In the genomic region with DNA sequence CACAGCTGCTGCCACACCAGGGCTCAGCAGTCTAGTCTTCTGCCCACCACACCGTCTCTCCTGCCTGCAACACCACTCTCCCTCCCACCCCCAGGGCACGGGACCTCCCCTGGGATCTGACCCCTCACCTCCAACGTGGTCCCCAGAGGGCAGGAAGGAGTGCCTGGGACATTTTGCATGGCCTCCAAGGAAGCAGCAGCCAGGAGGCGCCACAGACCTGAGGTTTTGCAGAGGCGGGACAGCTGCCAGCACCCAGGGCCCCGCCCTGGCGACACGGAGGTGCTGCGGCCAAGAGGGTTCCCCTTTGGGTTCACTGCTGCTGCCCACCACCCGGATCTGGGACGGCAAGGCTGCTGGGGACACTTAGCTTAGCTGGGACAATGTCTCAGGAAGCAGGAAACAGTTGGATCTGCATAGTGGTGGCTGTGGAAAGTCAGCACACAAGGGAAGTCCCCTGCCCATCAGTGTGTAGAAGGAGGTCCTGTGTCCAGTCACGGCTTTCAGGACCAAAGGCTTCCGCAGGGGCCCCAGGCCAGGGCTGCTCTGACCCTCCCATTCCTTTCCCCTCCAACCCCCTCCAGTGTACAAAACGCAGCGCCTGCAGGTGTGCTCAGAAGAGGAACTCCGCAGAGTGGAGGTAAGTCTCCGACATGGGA, we compare ENCODE assay signal across 10 cellular contexts. TPM values are rescaled to one million over a fixed set of nuclear protein-coding genes. Genes with fewer than 3 reads are reported as not detected.
DNase-seq lines count a peak whose midpoint lies in the region; ATAC-seq and TF ChIP-seq lines count a peak whose summit lies in the region.
"Had no signal": no experiment of that assay in that cellular context is flagged by ENCODE, and none has a peak within 500 bp of the region (broad histone marks: within the 10 kb centered on the region; RNA-seq: fewer than 3 reads in every experiment).

No MANE protein-coding gene starts in this region.

- DNase-seq in GM13977 (ENCODE audit: low spot score): no peak
- DNase-seq in OCI-M1 (lab: John Stamatoyannopoulos, UW): peak; percentile 29
- DNase-seq in stimulated activated CD4-positive, alpha-beta T cell treated with anti-CD3 and anti-CD28 coated beads, Interleukin-2, amount 100 ng/mL, for 48 hours: peak; percentile 26 to 27
- no peak for DNase-seq in SW 1271 (lab: John Stamatoyannopoulos, UW)

- ATAC-seq in esophagus mucosa: peak; percentile 55
- ATAC-seq in HG03439 (IDR thresholded peaks at IDR 0.05; ENCODE audit: unreplicated experiment): no peak
- no peak for ATAC-seq in GM18502 (IDR thresholded peaks at IDR 0.05; ENCODE audit: poor library complexity, unreplicated experiment)
- ATAC-seq in HG03520 (IDR thresholded peaks at IDR 0.05; ENCODE audit: unreplicated experiment): no peak
- ATAC-seq: activated CD4-positive, CD25-positive, alpha-beta regulatory T cell treated with anti-CD3 and anti-CD28 coated beads, Interleukin-2, amount 50 U/mL, for 24 hours had no signal

- in situ Hi-C loops in GM13977 (cut with MboI; ENCODE audit: low pct_unique_long_range_greater_than_20kb, low sequenced_read_pairs, unreplicated experiment): no loop called here

- TF ChIP-seq CTCF in GM13977 (IDR thresholded peaks at IDR 0.05; ENCODE audit: extremely low read depth, insufficient read depth, missing control alignments): peak; percentile 42

RNA-seq across cellular contexts. Expression of a gene that starts 13.8 kb away (rescaled TPM):
- total RNA-seq in esophagus mucosa: not detected
- total RNA-seq: omental fat pad had no signal

Comparison
In these comparisons a context has a peak if more than half of its experiments do, and no peak if none do; other contexts are left out.
1. DNase-seq: peak in OCI-M1 (single experiment) and stimulated activated CD4-positive, alpha-beta T cell treated with anti-CD3 and anti-CD28 coated beads, Interleukin-2, amount 100 ng/mL, for 48 hours (2 of 2); none in GM13977 (single experiment) and SW 1271 (0 of 2).